ENCODE assay signal across 21 cellular contexts in the genomic region with DNA sequence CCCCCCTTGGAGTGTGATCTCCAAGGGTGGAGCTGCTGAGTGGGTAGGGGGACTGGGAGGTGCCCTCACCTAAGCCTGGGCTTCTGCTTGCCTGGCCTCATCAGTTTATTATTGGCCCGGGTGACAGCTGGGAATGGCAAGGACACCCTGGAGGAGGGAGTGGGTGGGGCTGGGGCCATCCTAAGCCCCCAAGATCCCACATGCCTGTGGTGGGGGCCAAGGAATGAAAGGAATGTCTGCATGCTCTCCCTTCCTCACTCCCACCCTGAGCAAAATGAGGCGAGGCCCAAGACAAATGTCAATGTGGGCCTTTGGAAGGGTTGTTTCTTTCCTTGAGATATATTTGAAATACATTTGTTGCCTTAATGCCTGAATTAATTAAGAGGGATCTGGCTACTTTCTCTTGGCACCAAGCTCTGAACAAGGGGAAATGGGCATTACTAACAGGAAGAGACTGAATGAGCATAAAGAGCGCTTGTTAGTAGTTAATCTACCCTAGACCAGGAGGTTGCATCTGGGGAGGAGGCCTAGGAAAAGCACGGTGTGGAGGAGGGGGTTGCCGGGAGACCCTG. TPM values are rescaled to one million over a fixed set of nuclear protein-coding genes. Genes with fewer than 3 reads are reported as not detected.
"Had no signal": no experiment of that assay in that cellular context is flagged by ENCODE, and none has a peak within 500 bp of the region (broad histone marks: within the 10 kb centered on the region; RNA-seq: fewer than 3 reads in every experiment).

No MANE protein-coding gene starts in this region.

- H3K4me3 ChIP-seq: gastroesophageal sphincter had no signal

- H3K9me3 ChIP-seq: gastroesophageal sphincter, neutrophil had no signal

- H3K36me3 Mint-ChIP-seq: naive thymus-derived CD4-positive, alpha-beta T cell had no signal

- H3K36me3 ChIP-seq: gastroesophageal sphincter, neutrophil had no signal

- H3K9me3 Mint-ChIP-seq: activated naive CD8-positive, alpha-beta T cell treated with anti-CD3 and anti-CD28 coated beads, Interleukin-2, amount 50 U/mL, for 24 hours; activated T-helper 1 cell treated with anti-CD3 and anti-CD28 coated beads, Interleukin-12 subunit alpha, Interleukin-12 subunit beta, Interleukin-2, Interleukin-4 antibody, amounts not matched to agents 30 ng/mL and 10 ng/mL and 1 ng/mL, durations not matched to agents 14 hours and 24 hours and 36 hours; naive thymus-derived CD4-positive, alpha-beta T cell had no signal

- H3K4me1 Mint-ChIP-seq: activated naive CD8-positive, alpha-beta T cell treated with anti-CD3 and anti-CD28 coated beads, Interleukin-2, amount 50 U/mL, for 24 hours had no signal

- H3K27me3 ChIP-seq: gastroesophageal sphincter, neutrophil had no signal

- DNase-seq: activated CD4-positive, alpha-beta T cell treated with anti-CD3 and anti-CD28 coated beads for 4 hours; activated CD8-positive, alpha-beta memory T cell treated with anti-CD3 and anti-CD28 coated beads, Interleukin-2, amount 50 U/mL, for 48 hours; activated CD8-positive, alpha-beta T cell treated with anti-CD3 and anti-CD28 coated beads, Interleukin-2, amount 10 ng/mL, durations not matched to agents 7 days and 5 days; activated naive CD4-positive, alpha-beta T cell treated with Interleukin-2 at 50 U/mL for 16 hours; activated naive CD8-positive, alpha-beta T cell treated with anti-CD3 and anti-CD28 coated beads, Interleukin-2, amount 50 U/mL, for 24 hours; caudate nucleus; cortex of kidney; effector memory CD4-positive, alpha-beta T cell; left ventricle myocardium superior; midbrain; naive thymus-derived CD4-positive, alpha-beta T cell; right cardiac atrium; stimulated activated CD4-positive, alpha-beta T cell treated with anti-CD3 and anti-CD28 coated beads, Interleukin-2, amount 100 ng/mL, for 48 hours; stimulated activated naive CD8-positive, alpha-beta T cell treated with anti-CD3 and anti-CD28 coated beads, Interleukin-15, Interleukin-2, amounts not matched to agents 100 U/mL and 50 U/mL, for 24 hours had no signal

- ATAC-seq: activated CD8-positive, alpha-beta T cell treated with anti-CD3 and anti-CD28 coated beads, Interleukin-2, amount 10 ng/mL, durations not matched to agents 7 days and 5 days; activated naive CD8-positive, alpha-beta T cell treated with anti-CD3 and anti-CD28 coated beads, Interleukin-2, amount 50 U/mL, for 24 hours; gastroesophageal sphincter; left ventricle myocardium superior; naive thymus-derived CD4-positive, alpha-beta T cell; right cardiac atrium; stimulated activated naive CD8-positive, alpha-beta T cell treated with anti-CD3 and anti-CD28 coated beads, Interleukin-15, Interleukin-2, amounts not matched to agents 100 U/mL and 50 U/mL, for 24 hours had no signal

- H3K27ac ChIP-seq: epithelial cell of prostate, gastroesophageal sphincter had no signal

- H3K4me3 Mint-ChIP-seq: activated CD8-positive, alpha-beta T cell treated with anti-CD3 and anti-CD28 coated beads, Interleukin-2, amount 10 ng/mL, durations not matched to agents 7 days and 5 days; activated naive CD8-positive, alpha-beta T cell treated with anti-CD3 and anti-CD28 coated beads, Interleukin-2, amount 50 U/mL, for 24 hours; activated T-helper 1 cell treated with anti-CD3 and anti-CD28 coated beads, Interleukin-12 subunit alpha, Interleukin-12 subunit beta, Interleukin-2, Interleukin-4 antibody, amounts not matched to agents 30 ng/mL and 10 ng/mL and 1 ng/mL, durations not matched to agents 14 hours and 24 hours and 36 hours; naive thymus-derived CD4-positive, alpha-beta T cell had no signal

- H3K27ac Mint-ChIP-seq: activated CD8-positive, alpha-beta T cell treated with anti-CD3 and anti-CD28 coated beads, Interleukin-2, amount 10 ng/mL, durations not matched to agents 7 days and 5 days; activated naive CD8-positive, alpha-beta T cell treated with anti-CD3 and anti-CD28 coated beads, Interleukin-2, amount 50 U/mL, for 24 hours; activated T-helper 1 cell treated with anti-CD3 and anti-CD28 coated beads, Interleukin-12 subunit alpha, Interleukin-12 subunit beta, Interleukin-2, Interleukin-4 antibody, amounts not matched to agents 30 ng/mL and 10 ng/mL and 1 ng/mL, durations not matched to agents 14 hours and 24 hours and 36 hours; naive thymus-derived CD4-positive, alpha-beta T cell had no signal

RNA-seq across cellular contexts. Expression of a gene that starts 19.7 kb away (rescaled TPM):
- total RNA-seq: activated CD8-positive, alpha-beta T cell treated with anti-CD3 and anti-CD28 coated beads, Interleukin-2, amount 10 ng/mL, durations not matched to agents 7 days and 5 days; activated T-helper 1 cell treated with anti-CD3 and anti-CD28 coated beads, Interleukin-12 subunit alpha, Interleukin-12 subunit beta, Interleukin-2, Interleukin-4 antibody, amounts not matched to agents 30 ng/mL and 10 ng/mL and 1 ng/mL, durations not matched to agents 14 hours and 24 hours and 36 hours had no signal
- polyA plus RNA-seq: naive thymus-derived CD4-positive, alpha-beta T cell had no signal

RNA-seq across cellular contexts. Expression of a gene that starts 23.3 kb away (rescaled TPM):
- total RNA-seq: kidney epithelial cell, left ventricle myocardium superior had no signal
- polyA plus RNA-seq: naive thymus-derived CD4-positive, alpha-beta T cell; urinary bladder had no signal

RNA-seq across cellular contexts. Expression of a gene that starts 30.6 kb away (rescaled TPM):
- total RNA-seq: activated CD8-positive, alpha-beta T cell treated with anti-CD3 and anti-CD28 coated beads, Interleukin-2, amount 10 ng/mL, durations not matched to agents 7 days and 5 days; activated T-helper 1 cell treated with anti-CD3 and anti-CD28 coated beads, Interleukin-12 subunit alpha, Interleukin-12 subunit beta, Interleukin-2, Interleukin-4 antibody, amounts not matched to agents 30 ng/mL and 10 ng/mL and 1 ng/mL, durations not matched to agents 14 hours and 24 hours and 36 hours; gastroesophageal sphincter; kidney epithelial cell; left ventricle myocardium superior; naive thymus-derived CD4-positive, alpha-beta T cell; right cardiac atrium; temporal lobe had no signal
- polyA plus RNA-seq: naive thymus-derived CD4-positive, alpha-beta T cell; urinary bladder had no signal
